Comparison of ENCODE assay signal across 25 cellular contexts in genomic region chr2:221211653-221212052, GRCh38.
"Had no signal": no experiment of that assay in that cellular context is flagged by ENCODE, and none has a peak within 500 bp of the region (broad histone marks: within the 10 kb centered on the region; RNA-seq: fewer than 3 reads in every experiment).

No MANE protein-coding gene starts in this region.

- H3K4me3 ChIP-seq: pancreas, psoas muscle, right lobe of liver, sigmoid colon, stomach, thoracic aorta, thyroid gland, tibial nerve, upper lobe of right lung, uterus had no signal

- DNase-seq: naive thymus-derived CD8-positive, alpha-beta T cell; nephron progenitor cell; nucleus accumbens; pancreas; posterior cingulate gyrus; psoas muscle; right cardiac atrium; right lobe of liver; sigmoid colon; small intestine; stimulated activated CD4-positive, alpha-beta T cell treated with anti-CD3 and anti-CD28 coated beads, Interleukin-15, amount 100 ng/mL, for 24 hours; stimulated activated CD4-positive, alpha-beta T cell treated with anti-CD3 and anti-CD28 coated beads, Interleukin-2, amount 100 ng/mL, for 24 hours; stimulated activated CD4-positive, alpha-beta T cell treated with anti-CD3 and anti-CD28 coated beads, Interleukin-2, amount 100 ng/mL, for 48 hours; stimulated activated CD4-positive, alpha-beta T cell treated with anti-CD3 and anti-CD28 coated beads, Interleukin-4, amount 100 ng/mL, for 24 hours; stimulated activated naive B cell treated with anti-CD40 and anti-IgM and Interleukin-4, amounts not matched to agents 10 μg/mL and 1 μg/mL and 100 μg/mL, for 72 hours; stimulated activated naive CD4-positive, alpha-beta T cell treated with Interleukin-2 at 50 U/mL for 16 hours; stomach; thyroid gland; upper lobe of right lung; uterus had no signal

- H3K27ac ChIP-seq: neutrophil, pancreas, psoas muscle, right lobe of liver, sigmoid colon, stomach, thoracic aorta, thyroid gland, tibial nerve, upper lobe of right lung, uterus had no signal

- H3K27me3 ChIP-seq: neutrophil, pancreas, right lobe of liver, sigmoid colon, stomach, thyroid gland, tibial nerve, upper lobe of right lung, uterus had no signal

- H3K9me3 ChIP-seq: neutrophil, pancreas, psoas muscle, right lobe of liver, sigmoid colon, stomach, thoracic aorta, thyroid gland, tibial nerve, upper lobe of right lung, uterus had no signal

- ATAC-seq: naive thymus-derived CD8-positive, alpha-beta T cell; natural killer cell treated with Interleukin-12 subunit alpha and Interleukin-12 subunit beta and Interleukin-15 and Interleukin-18, amount 100 ng/mL, for 72 hours; pancreas; psoas muscle; right cardiac atrium; right lobe of liver; stimulated activated effector memory CD8-positive, alpha-beta T cell treated with anti-CD3 and anti-CD28 coated beads, Interleukin-12 subunit alpha, Interleukin-12 subunit beta, amount 100 ng/mL, for 72 hours; stimulated activated naive B cell treated with anti-CD40 and anti-IgM and Interleukin-4, amounts not matched to agents 10 μg/mL and 1 μg/mL and 100 μg/mL, for 72 hours; upper lobe of right lung had no signal

- H3K36me3 ChIP-seq: neutrophil, pancreas, right lobe of liver, sigmoid colon, stomach, thoracic aorta, thyroid gland, tibial nerve, upper lobe of right lung, uterus had no signal

- H3K4me1 ChIP-seq: pancreas, psoas muscle, right lobe of liver, sigmoid colon, stomach, thyroid gland, tibial nerve, upper lobe of right lung, uterus had no signal
